Comparison of ENCODE assay signal across 8 cellular contexts in genomic region chr9:92138157-92138959, GRCh38. TPM values are rescaled to one million over a fixed set of nuclear protein-coding genes. Genes with fewer than 3 reads are reported as not detected.
DNase-seq lines count a peak whose midpoint lies in the region; ATAC-seq and TF ChIP-seq lines count a peak whose summit lies in the region.

No MANE protein-coding gene starts in this region.

- DNase-seq in SHP77 (lab: John Stamatoyannopoulos, UW) (peak; percentile 32 to 56), SHP77 treated with DMSO at 0.1 percent for 48 hours (lab: John Stamatoyannopoulos, UW) (no peak), NCI-H1694 (lab: John Stamatoyannopoulos, UW) (peak; percentile 51), choroid plexus epithelial cell (ENCODE audit: low read depth) (peak; percentile 69), lower lobe of right lung (peak; percentile 83)
- peak; percentile 78 for DNase-seq in activated CD4-positive, alpha-beta T cell treated with anti-CD3 and anti-CD28 coated beads, Interleukin-2, amount 10 ng/mL, durations not matched to agents 7 days and 5 days
- peak; percentile 53 for DNase-seq in stimulated activated CD8-positive, alpha-beta memory T cell treated with anti-CD3 and anti-CD28 coated beads, Interleukin-12 subunit alpha, Interleukin-12 subunit beta, amount 100 ng/mL, for 24 hours (ENCODE audit: extremely low read depth)

- no peaks in the 10 kb centered on the region for H3K9me3 ChIP-seq in lower lobe of right lung

- H3K27me3 Mint-ChIP-seq in activated CD4-positive, alpha-beta T cell treated with anti-CD3 and anti-CD28 coated beads, Interleukin-2, amount 10 ng/mL, durations not matched to agents 7 days and 5 days: peaks cover 27% of the 10 kb centered on the region

- H3K4me1 ChIP-seq in lower lobe of right lung: peaks cover 15% of the 10 kb centered on the region

- intact Hi-C loops in lower lobe of right lung (cut with DNase I): no loop called here

- TF ChIP-seq CTCF in choroid plexus epithelial cell (conservative IDR thresholded peaks at IDR 0.05; ENCODE audit: low read depth, low read length): peak; percentile 78
- peak; percentile 84 for TF ChIP-seq CTCF in lower lobe of right lung (IDR thresholded peaks at IDR 0.05)

- H3K4me1 Mint-ChIP-seq in activated CD4-positive, alpha-beta T cell treated with anti-CD3 and anti-CD28 coated beads, Interleukin-2, amount 10 ng/mL, durations not matched to agents 7 days and 5 days: peaks cover 17% of the 10 kb centered on the region

- no peaks in the 10 kb centered on the region for H3K9me3 Mint-ChIP-seq in activated CD4-positive, alpha-beta T cell treated with anti-CD3 and anti-CD28 coated beads, Interleukin-2, amount 10 ng/mL, durations not matched to agents 7 days and 5 days

- peak; percentile 63 to 72 for ATAC-seq in lower lobe of right lung
- no peak for ATAC-seq in HG03108 (IDR thresholded peaks at IDR 0.05; ENCODE audit: unreplicated experiment)

- CTCF ChIA-PET in activated CD4-positive, alpha-beta T cell treated with anti-CD3 and anti-CD28 coated beads, Interleukin-2, amount 10 ng/mL, durations not matched to agents 7 days and 5 days (lab: Charles Lee): interaction anchor here (0.5 to 4.6 kb wide), 15 partner anchors 9 to 653 kb away, joined by 3 to 26 read pairs (median 4); no protein-coding TSS in a partner anchor

- H3K27ac Mint-ChIP-seq in activated CD4-positive, alpha-beta T cell treated with anti-CD3 and anti-CD28 coated beads, Interleukin-2, amount 10 ng/mL, durations not matched to agents 7 days and 5 days: no peak overlapping the region

- H3K27ac ChIP-seq in lower lobe of right lung: no peak overlapping the region

- no peaks in the 10 kb centered on the region for H3K36me3 Mint-ChIP-seq in activated CD4-positive, alpha-beta T cell treated with anti-CD3 and anti-CD28 coated beads, Interleukin-2, amount 10 ng/mL, durations not matched to agents 7 days and 5 days (ENCODE audit: low read depth)

- no peaks in the 10 kb centered on the region for H3K36me3 ChIP-seq in lower lobe of right lung

- no peak overlapping the region for H3K4me3 Mint-ChIP-seq in activated CD4-positive, alpha-beta T cell treated with anti-CD3 and anti-CD28 coated beads, Interleukin-2, amount 10 ng/mL, durations not matched to agents 7 days and 5 days

- H3K4me3 ChIP-seq in choroid plexus epithelial cell (ENCODE audit: low read depth, low read length): no peak overlapping the region
- H3K4me3 ChIP-seq in lower lobe of right lung: no peak overlapping the region

- POLR2A ChIA-PET in activated CD4-positive, alpha-beta T cell treated with anti-CD3 and anti-CD28 coated beads, Interleukin-2, amount 10 ng/mL, durations not matched to agents 7 days and 5 days (lab: Charles Lee): no interaction called here

- peaks cover 22% of the 10 kb centered on the region for H3K27me3 ChIP-seq in lower lobe of right lung (ENCODE audit: low read depth)

RNA-seq across cellular contexts. Expression of gene SPTLC1, which starts 23.1 kb away (rescaled TPM):
- total RNA-seq in activated CD4-positive, alpha-beta T cell treated with anti-CD3 and anti-CD28 coated beads, Interleukin-2, amount 10 ng/mL, durations not matched to agents 7 days and 5 days: 10 to 100 TPM; 51.2 to 59.2 TPM
- total RNA-seq in lower lobe of right lung: 65.4 TPM
